In the genomic region with DNA sequence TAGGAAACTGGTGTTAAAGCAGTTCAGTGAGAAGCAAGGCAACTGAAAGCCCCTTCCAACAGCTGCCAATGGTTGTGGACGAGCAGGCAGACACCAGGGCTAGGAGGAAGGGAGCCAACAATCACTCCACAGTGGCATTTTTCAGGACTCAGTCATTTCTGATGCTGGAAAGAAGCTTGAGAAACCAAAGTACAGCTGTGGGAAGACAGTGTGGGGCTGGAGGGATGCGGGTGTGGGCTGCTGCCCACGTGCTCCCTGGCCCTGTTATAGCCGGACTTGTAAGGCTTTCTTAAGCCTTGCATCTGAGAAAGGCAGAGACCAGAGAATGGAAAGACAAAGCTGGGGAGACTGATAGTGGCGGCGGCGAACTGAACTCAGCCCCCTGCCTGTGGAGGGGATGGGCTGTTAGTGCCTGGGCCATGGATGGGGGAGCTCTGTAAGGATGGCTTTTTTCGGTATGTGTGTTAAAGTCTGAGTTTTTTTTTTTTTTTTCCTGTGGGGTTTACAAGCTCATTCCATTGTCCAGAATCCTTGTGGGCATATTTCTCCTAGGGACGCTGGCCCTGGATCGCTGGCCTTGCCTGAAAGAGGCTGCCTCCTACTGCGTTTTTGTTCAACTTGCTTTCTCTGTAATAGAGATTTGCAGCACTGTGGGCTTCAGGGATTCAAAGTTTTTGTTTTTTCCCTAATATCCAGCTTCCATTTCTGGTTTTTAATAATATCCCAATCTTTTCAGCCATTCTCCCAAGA, we compare ENCODE assay signal across 9 cellular contexts.
DNase-seq lines count a peak whose midpoint lies in the region; ATAC-seq and TF ChIP-seq lines count a peak whose summit lies in the region.
"Had no signal": no experiment of that assay in that cellular context is flagged by ENCODE, and none has a peak within 500 bp of the region (broad histone marks: within the 10 kb centered on the region; RNA-seq: fewer than 3 reads in every experiment).

No MANE protein-coding gene starts in this region.

- H3K9me2 ChIP-seq in SK-N-SH, result no peaks in the 10 kb centered on the region
- no peaks in the 10 kb centered on the region for H3K9me2 ChIP-seq in PC-9 (ENCODE audit: insufficient read depth)

- H3K79me2 ChIP-seq in DND-41 (ENCODE audit: insufficient read depth, low read length), result no peaks in the 10 kb centered on the region
- no peaks in the 10 kb centered on the region for H3K79me2 ChIP-seq in SK-N-SH (ENCODE audit: insufficient read depth)
- no peaks in the 10 kb centered on the region for H3K79me2 ChIP-seq in PC-9 (ENCODE audit: low read depth)

- H2AFZ ChIP-seq in DND-41 (ENCODE audit: low read depth, low read length) (no peak overlapping the region), SK-N-SH (ENCODE audit: low read depth) (peak overlapping the region; percentile 79), PC-9 (no peak overlapping the region)

- intact Hi-C loops in PC-9 (cut with micrococcal nuclease; ENCODE audit: unreplicated experiment), result no loop called here

- H3K36me3 ChIP-seq in DND-41 (ENCODE audit: insufficient read depth, low read length) (no peaks in the 10 kb centered on the region), SK-N-SH (replicated peaks in 1 of 2; ENCODE audit: control insufficient read depth in 1 of 2, insufficient read depth in 2 of 2, low read length in 1 of 2) (no peaks in the 10 kb centered on the region), PC-9 (ENCODE audit: low read depth) (no peaks in the 10 kb centered on the region)

- H3K9ac ChIP-seq in DND-41 (ENCODE audit: low read depth, low read length), result no peak overlapping the region
- H3K9ac ChIP-seq in SK-N-SH, result peak overlapping the region; percentile 60; the same call in 1 of the 2 replicates

- H4K20me1 ChIP-seq in DND-41 (ENCODE audit: insufficient read depth, low read length), result no peaks in the 10 kb centered on the region
- no peaks in the 10 kb centered on the region for H4K20me1 ChIP-seq in SK-N-SH (ENCODE audit: insufficient read depth)
- H4K20me1 ChIP-seq in PC-9 (ENCODE audit: insufficient read depth), result no peaks in the 10 kb centered on the region

- peak; percentile 48 for ATAC-seq in DND-41 (ENCODE audit: insufficient read depth, low read depth)
- ATAC-seq in GM21447 (IDR thresholded peaks at IDR 0.05; ENCODE audit: unreplicated experiment), result no peak

- no peaks in the 10 kb centered on the region for H3K27me3 ChIP-seq in DND-41 (ENCODE audit: insufficient read depth, low read length, poor library complexity)
- H3K27me3 ChIP-seq in SK-N-SH (ENCODE audit: insufficient read depth), result no peaks in the 10 kb centered on the region
- H3K27me3 ChIP-seq in PC-9 (ENCODE audit: insufficient read depth, low read depth), result no peaks in the 10 kb centered on the region
- H3K27me3 ChIP-seq: testis had no signal

- 40% methylated on average over 10 of the region's 11 CpGs for WGBS in SK-N-SH (ENCODE audit: low lambda C conversion rate)

- TF ChIP-seq RAD21 in SK-N-SH (IDR thresholded peaks at IDR 0.05; ENCODE audit: low read length), result no peak; the same call in 1 of the 2 replicates

- H3K27ac ChIP-seq in DND-41 (ENCODE audit: low read length), result peak overlapping the region; percentile 13
- peak overlapping the region; percentile 91 to 99 for H3K27ac ChIP-seq in SK-N-SH (ENCODE audit: low read depth in 2 of 2, low read length in 1 of 2)
- H3K27ac ChIP-seq in PC-9, result no peak overlapping the region
- H3K27ac ChIP-seq: testis had no signal

- no peak; a peak in 1 of 4 replicates for TF ChIP-seq EP300 in SK-N-SH (IDR thresholded peaks at IDR 0.05; ENCODE audit: borderline replicate concordance in 1 of 2, low read depth in 1 of 2, low read length in 1 of 2)

- H3K4me2 ChIP-seq in DND-41 (ENCODE audit: insufficient read depth, low read length) (no peak overlapping the region), SK-N-SH (peak overlapping the region; percentile 74), PC-9 (no peak overlapping the region)

- H3K4me3 ChIP-seq in DND-41 (ENCODE audit: low read depth in 1 of 2, low read length in 2 of 2), result no peak overlapping the region
- H3K4me3 ChIP-seq in SK-N-SH (ENCODE audit: low read depth in 2 of 2, low read length in 1 of 2), result no peak overlapping the region
- no peak overlapping the region for H3K4me3 ChIP-seq in fibroblast of villous mesenchyme (ENCODE audit: low read depth, low read length)
- H3K4me3 ChIP-seq in PC-9, result no peak overlapping the region
- H3K4me3 ChIP-seq: testis had no signal

- DNase-seq in DND-41, result no peak
- DNase-seq in SK-N-SH, result peak; percentile 45
- DNase-seq in fibroblast of villous mesenchyme (ENCODE audit: low read depth), result peak; percentile 66
- peak in 40 of 56 donors; percentile 8 to 85 (median 58) for DNase-seq in nucleus accumbens (lab: John Stamatoyannopoulos, UW)
- no peak for DNase-seq in activated CD8-positive, alpha-beta memory T cell treated with anti-CD3 and anti-CD28 coated beads for 24 hours
- no peak for DNase-seq in stimulated activated CD4-positive, alpha-beta T cell treated with anti-CD3 and anti-CD28 coated beads, Interleukin-4, amount 100 ng/mL, for 4 hours
- no peak for DNase-seq in PC-9
- DNase-seq: testis had no signal

- H3F3A ChIP-seq in SK-N-SH (replicated peaks; ENCODE audit: insufficient read depth) (peaks cover 28% of the 10 kb centered on the region), PC-9 (ENCODE audit: insufficient read depth, low read depth) (no peaks in the 10 kb centered on the region)

- TF ChIP-seq CTCF in DND-41 (IDR thresholded peaks at IDR 0.05; ENCODE audit: borderline replicate concordance, extremely low read depth, low read length, poor library complexity, severe bottlenecking) (no peak), SK-N-SH (IDR thresholded peaks at IDR 0.05) (no peak), fibroblast of villous mesenchyme (IDR thresholded peaks at IDR 0.05; ENCODE audit: insufficient read depth, low read depth, low read length) (no peak), PC-9 (conservative IDR thresholded peaks at IDR 0.05) (no peak)

- peaks cover 15% of the 10 kb centered on the region for H3K4me1 ChIP-seq in DND-41 (ENCODE audit: insufficient read depth, low read length)
- H3K4me1 ChIP-seq in SK-N-SH (ENCODE audit: control insufficient read depth in 1 of 2, insufficient read depth in 2 of 2, low read depth in 1 of 2, low read length in 1 of 2), result peaks cover 28 to 40% of the 10 kb centered on the region in 2 experiments
- peaks cover 9% of the 10 kb centered on the region; the same call in 1 of the 2 replicates for H3K4me1 ChIP-seq in PC-9 (replicated peaks; ENCODE audit: insufficient read depth)
- H3K4me1 ChIP-seq: testis had no signal

- H3K9me3 ChIP-seq in DND-41 (ENCODE audit: insufficient read depth, low read length, severe bottlenecking) (no peaks in the 10 kb centered on the region), SK-N-SH (no peaks in the 10 kb centered on the region), PC-9 (ENCODE audit: insufficient read depth, low read depth) (no peaks in the 10 kb centered on the region)
- H3K9me3 ChIP-seq: testis had no signal

- CTCF ChIA-PET in SK-N-SH (lab: Yijun Ruan, JAX) (interaction anchor here (0.9 to 2.7 kb wide), 10 partner anchors 11 to 494 kb away, joined by 3 to 8 read pairs (median 4); partner anchors contain the start of gene BACH2), PC-9 (lab: Charles Lee) (no interaction called here)

- POLR2A ChIA-PET in SK-N-SH (lab: Yijun Ruan, JAX) (interaction anchor here (0.7 to 2.6 kb wide), 11 partner anchors 9 to 310 kb away, joined by 3 to 30 read pairs (median 5); partner anchors contain the start of gene BACH2), PC-9 (lab: Charles Lee; ENCODE audit: unreplicated experiment) (no interaction called here)

- no TSS peak for BruUV-seq in PC-9 (replicated peaks; lab: Mats Ljungman, UMichigan)

TF ChIP-seq in SK-N-SH, 30 proteins besides CTCF, POLR2A, EP300 and RAD21 (continues in another document):
- TF ChIP-seq, protein P1, sequence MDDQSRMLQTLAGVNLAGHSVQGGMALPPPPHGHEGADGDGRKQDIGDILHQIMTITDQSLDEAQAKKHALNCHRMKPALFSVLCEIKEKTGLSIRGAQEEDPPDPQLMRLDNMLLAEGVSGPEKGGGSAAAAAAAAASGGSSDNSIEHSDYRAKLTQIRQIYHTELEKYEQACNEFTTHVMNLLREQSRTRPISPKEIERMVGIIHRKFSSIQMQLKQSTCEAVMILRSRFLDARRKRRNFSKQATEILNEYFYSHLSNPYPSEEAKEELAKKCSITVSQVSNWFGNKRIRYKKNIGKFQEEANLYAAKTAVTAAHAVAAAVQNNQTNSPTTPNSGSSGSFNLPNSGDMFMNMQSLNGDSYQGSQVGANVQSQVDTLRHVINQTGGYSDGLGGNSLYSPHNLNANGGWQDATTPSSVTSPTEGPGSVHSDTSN (IDR thresholded peaks at IDR 0.05), result peak; percentile 40
- TF ChIP-seq FOSL2 (IDR thresholded peaks at IDR 0.05; ENCODE audit: borderline replicate concordance, low read depth) (peak; percentile 30; the same call in 1 of the 2 replicates), MXI1 (IDR thresholded peaks at IDR 0.05; ENCODE audit: low read depth, low read length) (peak; percentile 74), MAX (IDR thresholded peaks at IDR 0.05; ENCODE audit: low read depth) (peak; percentile 81), TEAD4 (IDR thresholded peaks at IDR 0.05; ENCODE audit: borderline replicate concordance, insufficient read depth) (no peak), RCOR1 (IDR thresholded peaks at IDR 0.05; ENCODE audit: low read length) (no peak), NFIC (IDR thresholded peaks at IDR 0.05; ENCODE audit: borderline replicate concordance) (0 out of 2 replicates have a peak, but pooled peaks have one; percentile 29), POLR2AphosphoS5 (IDR thresholded peaks at IDR 0.05; ENCODE audit: low read depth, low read length) (no peak), USF1 (IDR thresholded peaks at IDR 0.05; ENCODE audit: borderline replicate concordance, low read depth) (peak; percentile 68; the same call in 1 of the 2 replicates)

Comparison
In these comparisons a context has a peak if more than half of its experiments do, and no peak if none do; other contexts are left out.
1. DNase-seq: peak in SK-N-SH (single experiment), fibroblast of villous mesenchyme (single experiment) and nucleus accumbens (40 of 56); none in DND-41 (single experiment), activated CD8-positive, alpha-beta memory T cell treated with anti-CD3 and anti-CD28 coated beads for 24 hours (single experiment), stimulated activated CD4-positive, alpha-beta T cell treated with anti-CD3 and anti-CD28 coated beads, Interleukin-4, amount 100 ng/mL, for 4 hours (0 of 2) and PC-9 (0 of 2).